8 cellular contexts compared by ENCODE assay signal in the genomic region with DNA sequence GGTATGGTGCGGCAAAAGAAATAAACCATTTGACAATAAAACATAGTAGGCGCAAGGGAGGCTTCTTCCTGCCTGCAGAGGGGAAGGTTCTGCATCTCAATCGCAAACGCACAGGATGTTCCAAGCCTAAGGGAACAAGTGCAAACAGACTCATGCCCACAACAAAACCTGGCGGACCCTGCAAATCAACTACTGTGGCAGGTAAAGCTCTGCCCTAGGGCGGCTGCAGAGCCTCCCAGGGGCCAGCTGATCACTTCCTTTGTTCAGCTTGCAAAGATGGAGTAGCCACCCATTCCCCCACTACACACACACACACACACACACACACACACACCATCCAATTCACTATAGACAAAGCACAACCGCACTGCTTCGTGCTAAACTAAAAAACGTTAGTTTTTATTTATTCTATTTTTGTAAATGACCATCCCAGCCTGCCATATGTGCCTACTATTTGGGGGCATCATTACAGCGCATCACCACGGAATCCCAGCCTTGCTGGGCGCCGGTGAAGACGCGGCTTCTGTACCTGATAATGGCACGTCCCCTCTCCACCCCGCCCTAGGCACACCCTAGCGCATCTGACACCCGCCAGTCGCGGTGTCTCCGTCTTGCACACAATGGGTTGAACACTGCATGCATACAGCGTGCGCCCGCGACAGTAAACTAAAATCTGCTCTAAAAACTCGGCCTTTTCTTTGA. TPM values are rescaled to one million over a fixed set of nuclear protein-coding genes. Genes with fewer than 3 reads are reported as not detected.
DNase-seq lines count a peak whose midpoint lies in the region; ATAC-seq, FAIRE-seq and TF ChIP-seq lines count a peak whose summit lies in the region.

No MANE protein-coding gene starts in this region.

- H4K20me1 ChIP-seq in endothelial cell of umbilical vein (replicated peaks; ENCODE audit: control insufficient read depth, extremely low read depth, insufficient read depth, low read length): no peaks in the 10 kb centered on the region

- H3K23ac ChIP-seq in neuronal stem cell (ENCODE audit: low read depth, low read length, poor library complexity): peak overlapping the region; percentile 97

- no TSS peak for BruUV-seq in endothelial cell of umbilical vein (replicated peaks; lab: Mats Ljungman, UMichigan)

- no CpG with 5 or more reads among the region's 27 CpGs for WGBS in neuronal stem cell (ENCODE audit: extremely low coverage in 2 of 2, insufficient read length in 2 of 2, insufficient replicate concordance in 1 of 2), 2 donors

- H3K9me3 ChIP-seq in CD8-positive, alpha-beta T cell (ENCODE audit: low read length): no peaks in the 10 kb centered on the region
- H3K9me3 ChIP-seq in endothelial cell of umbilical vein (replicated peaks; ENCODE audit: control insufficient read depth, insufficient read depth, low read length): no peaks in the 10 kb centered on the region
- no peaks in the 10 kb centered on the region for H3K9me3 ChIP-seq in neuronal stem cell (replicated peaks in 1 of 2; ENCODE audit: control insufficient read depth in 2 of 2, insufficient read depth in 1 of 2, low read depth in 1 of 2, low read length in 2 of 2)

- no peak overlapping the region for H2BK120ac ChIP-seq in neuronal stem cell (ENCODE audit: low read depth, low read length)

- peak overlapping the region; percentile 93 for H3K18ac ChIP-seq in neuronal stem cell (ENCODE audit: low read length)

- peaks cover 72% of the 10 kb centered on the region for H3K27me3 Mint-ChIP-seq in CD8-positive, alpha-beta T cell (ENCODE audit: low read depth)

- H2AFZ ChIP-seq in endothelial cell of umbilical vein (ENCODE audit: low read depth, low read length) (no peak overlapping the region), neuronal stem cell (ENCODE audit: low read length) (no peak overlapping the region)

- no peak for FAIRE-seq in endothelial cell of umbilical vein (lab: Jason Lieb, UNC)

- no peak overlapping the region for H4K8ac ChIP-seq in neuronal stem cell (ENCODE audit: low read depth, low read length)

- H3K36me3 Mint-ChIP-seq in CD8-positive, alpha-beta T cell: no peaks in the 10 kb centered on the region

- no peak overlapping the region for H2BK15ac ChIP-seq in neuronal stem cell (ENCODE audit: low read length)

- H3K4me3 Mint-ChIP-seq in CD8-positive, alpha-beta T cell: peak overlapping the region; percentile 56

- no peak overlapping the region for H2BK5ac ChIP-seq in neuronal stem cell (ENCODE audit: low read length)

- TF ChIP-seq POLR2A in endothelial cell of umbilical vein (IDR thresholded peaks at IDR 0.05; ENCODE audit: low read depth, low read length): no peak

- H3K4me3 ChIP-seq in CD8-positive, alpha-beta T cell (ENCODE audit: low read depth, low read length): no peak overlapping the region
- peak overlapping the region in 2 of 3 experiments; percentile 54 to 88 for H3K4me3 ChIP-seq in endothelial cell of umbilical vein (replicated peaks in 1 of 3; ENCODE audit: insufficient read depth in 1 of 3, low read depth in 1 of 3, low read length in 3 of 3)
- peak overlapping the region; percentile 57 to 98 for H3K4me3 ChIP-seq in neuronal stem cell (ENCODE audit: low read length in 2 of 2)

- no peak for ATAC-seq in CD8-positive, alpha-beta T cell
- ATAC-seq in HG02763 (IDR thresholded peaks at IDR 0.05; ENCODE audit: unreplicated experiment) (no peak), HG03442 (IDR thresholded peaks at IDR 0.05; ENCODE audit: unreplicated experiment) (no peak), GM18909 (IDR thresholded peaks at IDR 0.05; ENCODE audit: poor library complexity, unreplicated experiment) (no peak)

- H3K9me1 ChIP-seq in endothelial cell of umbilical vein (replicated peaks; ENCODE audit: control insufficient read depth, extremely low read depth, insufficient read depth, low read length): no peaks in the 10 kb centered on the region

- CTCF ChIA-PET in CD8-positive, alpha-beta T cell (lab: Charles Lee): interaction anchor here (0.9 kb wide), 1 partner anchor 17 kb away, joined by 3 read pairs; no protein-coding TSS in a partner anchor
- CTCF ChIA-PET in endothelial cell of umbilical vein (lab: Charles Lee): interaction anchor here (0.8 to 6.9 kb wide), 6 partner anchors 25 to 263 kb away, joined by 3 to 136 read pairs (median 4); no protein-coding TSS in a partner anchor

- H3K4me2 ChIP-seq in endothelial cell of umbilical vein (ENCODE audit: insufficient read depth, low read length) (peak overlapping the region; percentile 59), neuronal stem cell (ENCODE audit: insufficient read depth, low read length, poor library complexity, severe bottlenecking) (peak overlapping the region; percentile 76)

- no peak for DNase-seq in CD8-positive, alpha-beta T cell
- DNase-seq in NCI-H2081 (lab: John Stamatoyannopoulos, UW): peak; percentile 47 to 72
- DNase-seq in endothelial cell of umbilical vein (ENCODE audit: low read depth, low spot score): no peak
- DNase-seq in neuronal stem cell (ENCODE audit: low spot score): no peak
- DNase-seq in effector CD4-positive, alpha-beta T cell: no peak

- no peak overlapping the region for H3K27ac Mint-ChIP-seq in CD8-positive, alpha-beta T cell

- no peaks in the 10 kb centered on the region for H3K9me3 Mint-ChIP-seq in CD8-positive, alpha-beta T cell

- no peak overlapping the region for H3K4ac ChIP-seq in neuronal stem cell (ENCODE audit: low read length)

- H3K9ac ChIP-seq in endothelial cell of umbilical vein (replicated peaks; ENCODE audit: extremely low read depth, insufficient read depth, low read length): no peak overlapping the region
- H3K9ac ChIP-seq in neuronal stem cell (ENCODE audit: low read depth, low read length, poor library complexity): peak overlapping the region; percentile 95

- peaks cover 13% of the 10 kb centered on the region for H3K4me1 ChIP-seq in CD8-positive, alpha-beta T cell (ENCODE audit: insufficient read depth, low read length)
- H3K4me1 ChIP-seq in endothelial cell of umbilical vein (ENCODE audit: control insufficient read depth, extremely low read depth, insufficient read depth, low read length) (peaks cover 4% of the 10 kb centered on the region), neuronal stem cell (ENCODE audit: control insufficient read depth in 2 of 2, insufficient read depth in 1 of 2, low read depth in 1 of 2, low read length in 2 of 2) (peaks cover 22 to 34% of the 10 kb centered on the region in 2 donors)

- peaks cover 13% of the 10 kb centered on the region for H3K4me1 Mint-ChIP-seq in CD8-positive, alpha-beta T cell (ENCODE audit: low read depth)

- no peaks in the 10 kb centered on the region for H3K36me3 ChIP-seq in CD8-positive, alpha-beta T cell (ENCODE audit: insufficient read depth, low read length)
- H3K36me3 ChIP-seq in endothelial cell of umbilical vein (ENCODE audit: control insufficient read depth in 2 of 2, extremely low read depth in 1 of 2, insufficient read depth in 2 of 2, low read length in 2 of 2): no peaks in the 10 kb centered on the region
- peaks cover 0 to 15% of the 10 kb centered on the region in 2 donors for H3K36me3 ChIP-seq in neuronal stem cell (replicated peaks in 1 of 2; ENCODE audit: control insufficient read depth in 2 of 2, insufficient read depth in 2 of 2, low read length in 2 of 2)

- H2AK5ac ChIP-seq in neuronal stem cell (ENCODE audit: low read depth, low read length): peak overlapping the region; percentile 42

- no peak overlapping the region for H4K91ac ChIP-seq in neuronal stem cell (ENCODE audit: low read depth, low read length, poor library complexity)

- no peak overlapping the region for H3K27ac ChIP-seq in CD8-positive, alpha-beta T cell (ENCODE audit: low read depth, low read length)
- no peak overlapping the region for H3K27ac ChIP-seq in endothelial cell of umbilical vein (ENCODE audit: insufficient read depth, low read depth, low read length)
- no peak overlapping the region for H3K27ac ChIP-seq in neuronal stem cell (replicated peaks; ENCODE audit: low read length)

- peaks cover 22% of the 10 kb centered on the region for H3K79me2 ChIP-seq in endothelial cell of umbilical vein (ENCODE audit: control insufficient read depth, insufficient read depth, low read length)

- POLR2A ChIA-PET in CD8-positive, alpha-beta T cell (lab: Charles Lee): no interaction called here
- POLR2A ChIA-PET in endothelial cell of umbilical vein (lab: Charles Lee): interaction anchor here (0.7 kb wide), 1 partner anchor 353 kb away, joined by 3 read pairs; no protein-coding TSS in a partner anchor

- dilution Hi-C loops in endothelial cell of umbilical vein (cut with MboI; ENCODE audit: extremely low pct_ligation_motif_present, low sequenced_read_pairs): no loop called here

- no peak for TF ChIP-seq CTCF in CD8-positive, alpha-beta T cell (IDR thresholded peaks at IDR 0.05)
- no peak for TF ChIP-seq CTCF in endothelial cell of umbilical vein (IDR thresholded peaks at IDR 0.05; ENCODE audit: extremely low read depth in 1 of 2, insufficient read depth in 1 of 2, low read depth in 1 of 2, low read length in 2 of 2)

- H2BK12ac ChIP-seq in neuronal stem cell (ENCODE audit: low read length): no peak overlapping the region

- no peak overlapping the region for H3K14ac ChIP-seq in neuronal stem cell (ENCODE audit: low read length)

- peaks cover 5% of the 10 kb centered on the region for H3K79me1 ChIP-seq in neuronal stem cell (ENCODE audit: low read depth, low read length)

- intact Hi-C loops in CD8-positive, alpha-beta T cell (cut with DNase I, micrococcal nuclease): no loop called here
- intact Hi-C loops in endothelial cell of umbilical vein (cut with micrococcal nuclease): loop anchor here (2.0 kb wide), 1 partner anchor 59 kb away; no protein-coding TSS in a partner anchor

- H3K27me3 ChIP-seq in CD8-positive, alpha-beta T cell (ENCODE audit: insufficient read depth, low read length): peaks cover 17% of the 10 kb centered on the region
- no peaks in the 10 kb centered on the region for H3K27me3 ChIP-seq in endothelial cell of umbilical vein (ENCODE audit: control insufficient read depth in 2 of 2, insufficient read depth in 2 of 2, low read length in 2 of 2)
- H3K27me3 ChIP-seq in neuronal stem cell (ENCODE audit: control insufficient read depth in 3 of 3, insufficient read depth in 3 of 3, low read depth in 1 of 3, low read length in 3 of 3): no peaks in the 10 kb centered on the region

TF ChIP-seq in endothelial cell of umbilical vein, 7 proteins besides CTCF, POLR2A, EP300 and RAD21 (continues in another document):
- TF ChIP-seq MYC (IDR thresholded peaks at IDR 0.05; ENCODE audit: low read depth, low read length) (no peak), GATA2 (IDR thresholded peaks at IDR 0.05; ENCODE audit: insufficient read depth, insufficient read length, low read depth, low read length) (no peak)

RNA-seq across cellular contexts. Expression of gene DPYSL3, which starts 57.6 kb away (rescaled TPM):
- total RNA-seq in CD8-positive, alpha-beta T cell: not detected
- 142 and 146 TPM in 2 replicates for total RNA-seq in endothelial cell of umbilical vein
- polyA plus RNA-seq in endothelial cell of umbilical vein: 80.3 and 81.6 TPM in 2 replicates
- polyA plus RNA-seq in endothelial cell of umbilical vein (2011; cell fraction: cytosol; rRNA removed): 88.1 and 93.4 TPM in 2 replicates
- 165 and 213 TPM in 2 replicates for polyA plus RNA-seq in endothelial cell of umbilical vein (2011; cell fraction: nucleus; rRNA removed)
- 70.9 and 78.2 TPM in 2 replicates for polyA plus RNA-seq in endothelial cell of umbilical vein (2012)
- polyA minus RNA-seq in endothelial cell of umbilical vein: 154 and 180 TPM in 2 replicates
- polyA minus RNA-seq in endothelial cell of umbilical vein (2011; cell fraction: cytosol; rRNA and poly(A)+ RNA removed): not detected
- 111 and 158 TPM in 2 replicates for polyA minus RNA-seq in endothelial cell of umbilical vein (2011; cell fraction: nucleus; rRNA and poly(A)+ RNA removed)
- polyA plus RNA-seq in neuronal stem cell (2013, experiment 1 of 2): 143 TPM
- 143 TPM for polyA plus RNA-seq in neuronal stem cell (2013, experiment 2 of 2)

Comparison
In these comparisons a context has a peak if more than half of its experiments do, and no peak if none do; other contexts are left out.
1. DNase-seq: peak in NCI-H2081 (2 of 2); none in CD8-positive, alpha-beta T cell (0 of 7), endothelial cell of umbilical vein (single experiment), neuronal stem cell (single experiment) and effector CD4-positive, alpha-beta T cell (single experiment).
2. RNA of gene DPYSL3, which starts 57.6 kb away (total RNA-seq): 142 to 146 TPM in endothelial cell of umbilical vein; not detected in CD8-positive, alpha-beta T cell; every median in the first group is over 100 times any median in the second.